Comparison of ENCODE assay signal across 14 cellular contexts in genomic region chrX:56569378-56570061, GRCh38. TPM values are rescaled to one million over a fixed set of nuclear protein-coding genes. Genes with fewer than 3 reads are reported as not detected.
DNase-seq lines count a peak whose midpoint lies in the region; ATAC-seq, FAIRE-seq and TF ChIP-seq lines count a peak whose summit lies in the region.
"Had no signal": no experiment of that assay in that cellular context is flagged by ENCODE, and none has a peak within 500 bp of the region (broad histone marks: within the 10 kb centered on the region; RNA-seq: fewer than 3 reads in every experiment).

No MANE protein-coding gene starts in this region.

- no peak for TF ChIP-seq POLR2A in A549 (IDR thresholded peaks at IDR 0.05; ENCODE audit: low read length)

- DNase-seq in A549 (ENCODE audit: low read depth in 1 of 2, low spot score in 1 of 2) (no peak), GM06990 (ENCODE audit: extremely low read depth, insufficient read length) (peak; percentile 9), RPMI8226 (peak; percentile 7), DMS 273 (lab: John Stamatoyannopoulos, UW; ENCODE audit: unreplicated experiment) (no peak), NCI-H748 (lab: John Stamatoyannopoulos, UW; ENCODE audit: unreplicated experiment) (no peak), DMS53 treated with DMSO at 0.1 percent for 48 hours (lab: John Stamatoyannopoulos, UW; ENCODE audit: unreplicated experiment) (no peak)
- DNase-seq: activated CD8-positive, alpha-beta memory T cell treated with anti-CD3 and anti-CD28 coated beads, Interleukin-2, amount 10 ng/mL, durations not matched to agents 7 days and 5 days; GDM1; NCI-H1417; NCI-H510A; stimulated activated naive CD4-positive, alpha-beta T cell treated with Interleukin-2 at 50 U/mL for 16 hours had no signal

- no peaks in the 10 kb centered on the region for H3K27me3 ChIP-seq in GM06990 (replicated peaks; ENCODE audit: control insufficient read depth, insufficient read depth, low read length)
- H3K27me3 ChIP-seq: ascending aorta had no signal

- peaks cover 30% of the 10 kb centered on the region for H3K4me1 ChIP-seq in A549

- no peaks in the 10 kb centered on the region for H3K36me3 ChIP-seq in GM06990 (ENCODE audit: control insufficient read depth, insufficient read depth, low read length)
- H3K36me3 ChIP-seq: ascending aorta had no signal

- H3K4me3 ChIP-seq in A549, result no peak overlapping the region
- no peak overlapping the region for H3K4me3 ChIP-seq in GM06990 (replicated peaks; ENCODE audit: low read depth, low read length)
- H3K4me3 ChIP-seq: ascending aorta had no signal

- CTCF ChIA-PET in A549 (lab: Yijun Ruan, JAX), result interaction anchor here (1.6 kb wide), 1 partner anchor 157 kb away, joined by 3 read pairs; no protein-coding TSS in a partner anchor

- H3K9me3 ChIP-seq in A549, result no peaks in the 10 kb centered on the region
- H3K9me3 ChIP-seq: ascending aorta had no signal

- no peak overlapping the region for H3K4me2 ChIP-seq in A549

- WGBS in A549 (ENCODE audit: missing lambda C conversion rate), result 93% methylated on average over 6 of the region's 6 CpGs

- no peak for TF ChIP-seq RAD21 in A549 (conservative IDR thresholded peaks at IDR 0.05 in 1 of 2, IDR thresholded peaks at IDR 0.05 in 1 of 2)

- ATAC-seq in A549 (no peak), GM21447 (IDR thresholded peaks at IDR 0.05; ENCODE audit: unreplicated experiment) (no peak)
- ATAC-seq: activated CD8-positive, alpha-beta memory T cell treated with anti-CD3 and anti-CD28 coated beads, Interleukin-2, amount 10 ng/mL, durations not matched to agents 7 days and 5 days had no signal

- TF ChIP-seq EP300 in A549 (IDR thresholded peaks at IDR 0.05), result no peak

- peak overlapping the region in 1 of 2 experiments; percentile 48; a peak in 2 of 6 replicates for H3K27ac ChIP-seq in A549
- H3K27ac ChIP-seq: ascending aorta had no signal

- FAIRE-seq in A549 (lab: Jason Lieb, UNC) (peak; percentile 63), islet of Langerhans (lab: Jason Lieb, UNC) (peak; percentile 43)

- TF ChIP-seq CTCF in A549 (IDR thresholded peaks at IDR 0.05) (no peak), GM06990 (IDR thresholded peaks at IDR 0.05; ENCODE audit: insufficient read depth, low read length, poor library complexity, severe bottlenecking) (no peak)

- POLR2A ChIA-PET in A549 (lab: Yijun Ruan, JAX), result no interaction called here

TF ChIP-seq in A549, 52 proteins besides CTCF, POLR2A, EP300 and RAD21:
- TF ChIP-seq EHF (CRISPR knock-in tag; IDR thresholded peaks at IDR 0.05) (no peak), MAFK (IDR thresholded peaks at IDR 0.05; ENCODE audit: partially characterized antibody) (peak; percentile 37), HOXB5 (CRISPR knock-in tag; IDR thresholded peaks at IDR 0.05) (no peak), RNF2 (IDR thresholded peaks at IDR 0.05; ENCODE audit: borderline replicate concordance, low read depth) (no peak)

RNA-seq across cellular contexts. Expression of gene UBQLN2, which starts 6.1 kb away (rescaled TPM):
- polyA plus RNA-seq in A549 (2011; rRNA removed) (22.9 and 29.6 TPM in 2 replicates), A549 (2017; fragmentation: RNase III; extraction: RNeasy Plus Mini Kit Qiagen cat#74134 plus additional on column Dnase treatment) (17.3 to 20.4 TPM (median 19.8 TPM) in 3 replicates)
- polyA plus RNA-seq in A549 (2012; cell fraction: cytosol; rRNA removed), result 18.7 and 23.9 TPM in 2 replicates
- polyA plus RNA-seq in A549 (2012; cell fraction: nucleus; rRNA removed), result 21.7 and 25.0 TPM in 2 replicates
- polyA minus RNA-seq in A549 (2011; rRNA and poly(A)+ RNA removed), result 45.0 and 46.2 TPM in 2 replicates

Comparison
In these comparisons a context has a peak if more than half of its experiments do, and no peak if none do; other contexts are left out.
1. DNase-seq: peak in GM06990 (single experiment) and RPMI8226 (single experiment); none in A549 (0 of 2), DMS 273 (single experiment), NCI-H748 (single experiment) and DMS53 treated with DMSO at 0.1 percent for 48 hours (single experiment).